In the genomic region with DNA sequence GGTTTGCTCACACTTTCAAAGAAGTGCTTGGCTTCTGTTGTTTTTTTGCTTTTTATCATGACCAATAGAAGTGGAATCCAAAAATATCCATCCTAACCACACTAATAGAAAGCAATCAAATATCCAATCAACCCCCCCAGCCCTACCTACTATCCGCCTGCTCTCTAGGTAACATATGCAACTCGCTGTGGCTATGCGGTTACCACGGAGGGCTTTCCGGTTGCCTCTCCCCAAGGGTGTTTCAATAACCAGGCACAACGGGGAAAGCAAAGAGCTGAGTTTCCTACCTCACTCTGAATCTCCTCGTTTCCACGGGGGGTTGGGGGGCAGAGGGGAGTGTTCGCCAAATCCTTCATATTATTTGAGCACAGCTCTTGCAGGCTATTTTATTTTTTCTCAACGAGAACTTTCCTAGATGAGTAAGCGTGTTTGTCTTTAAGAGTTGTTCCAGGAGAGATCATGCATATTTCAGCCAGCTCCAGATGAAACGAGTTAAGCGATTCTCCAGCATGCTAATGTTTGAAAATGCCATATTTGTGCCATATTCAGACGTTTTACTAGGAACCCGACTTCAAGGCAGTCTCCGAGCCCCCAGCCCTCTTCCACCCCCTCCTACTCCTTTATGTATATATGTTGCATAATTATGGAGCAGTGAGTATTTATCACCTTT, we compare ENCODE assay signal across 28 cellular contexts. TPM values are rescaled to one million over a fixed set of nuclear protein-coding genes. Genes with fewer than 3 reads are reported as not detected.
"Had no signal": no experiment of that assay in that cellular context is flagged by ENCODE, and none has a peak within 500 bp of the region (broad histone marks: within the 10 kb centered on the region; RNA-seq: fewer than 3 reads in every experiment).

No MANE protein-coding gene starts in this region.

- H3K36me3 ChIP-seq: breast epithelium, esophagus squamous epithelium, left ventricle myocardium inferior, neutrophil, right lobe of liver, stomach had no signal

- FAIRE-seq: small intestine had no signal

- H3K4me1 Mint-ChIP-seq: activated B cell treated with CpG ODN at 0.5 μM for 24 hours; activated CD4-positive, alpha-beta memory T cell treated with anti-CD3 and anti-CD28 coated beads, Interleukin-2, amount 10 ng/mL, durations not matched to agents 7 days and 5 days; memory B cell; naive B cell; T-cell had no signal

- H3K4me1 ChIP-seq: breast epithelium, esophagus squamous epithelium, foreskin keratinocyte, left ventricle myocardium inferior, parathyroid adenoma, right lobe of liver, stomach had no signal

- H3K27ac ChIP-seq: breast epithelium, esophagus squamous epithelium, foreskin keratinocyte, left ventricle myocardium inferior, neutrophil, parathyroid adenoma, right lobe of liver, stomach had no signal

- H3K27ac Mint-ChIP-seq: activated B cell treated with CpG ODN at 0.5 μM for 24 hours; activated CD4-positive, alpha-beta memory T cell treated with anti-CD3 and anti-CD28 coated beads, Interleukin-2, amount 10 ng/mL, durations not matched to agents 7 days and 5 days; activated naive CD4-positive, alpha-beta T cell treated with anti-CD3 and anti-CD28 coated beads for 36 hours; activated T-cell treated with anti-CD3 and anti-CD28 coated beads, Interleukin-2, amount 50 U/mL, for 24 hours; memory B cell; naive B cell; T-cell; type B pancreatic cell had no signal

- H3K27me3 ChIP-seq: right lobe of liver had no signal

- H3K4me3 Mint-ChIP-seq: activated B cell treated with CpG ODN at 0.5 μM for 24 hours; activated CD4-positive, alpha-beta memory T cell treated with anti-CD3 and anti-CD28 coated beads, Interleukin-2, amount 10 ng/mL, durations not matched to agents 7 days and 5 days; activated naive CD4-positive, alpha-beta T cell treated with anti-CD3 and anti-CD28 coated beads for 36 hours; activated T-cell treated with anti-CD3 and anti-CD28 coated beads, Interleukin-2, amount 50 U/mL, for 24 hours; memory B cell; T-cell; type B pancreatic cell had no signal

- H3K9ac ChIP-seq: parathyroid adenoma had no signal

- H3K9me3 Mint-ChIP-seq: activated CD4-positive, alpha-beta memory T cell treated with anti-CD3 and anti-CD28 coated beads, Interleukin-2, amount 10 ng/mL, durations not matched to agents 7 days and 5 days; type B pancreatic cell had no signal

- H3K4me3 ChIP-seq: breast epithelium, esophagus squamous epithelium, left ventricle myocardium inferior, mucosa of descending colon, right lobe of liver, stomach had no signal

- H2AFZ ChIP-seq: parathyroid adenoma had no signal

- DNase-seq: activated B cell treated with CpG ODN at 0.5 μM for 24 hours; activated CD4-positive, alpha-beta memory T cell treated with anti-CD3 and anti-CD28 coated beads, Interleukin-2, amount 10 ng/mL, durations not matched to agents 7 days and 5 days; activated CD4-positive, alpha-beta T cell treated with anti-CD3 and anti-CD28 coated beads for 4 hours; activated naive CD4-positive, alpha-beta T cell treated with anti-CD3 and anti-CD28 coated beads for 36 hours; activated T-cell treated with anti-CD3 and anti-CD28 coated beads, Interleukin-2, amount 50 U/mL, for 24 hours; anterior cingulate cortex; cerebellar nuclear complex; cortex of kidney; effector memory CD4-positive, alpha-beta T cell; esophagus squamous epithelium; foreskin keratinocyte; glutamatergic neuron; hypothalamus; kidney glomerular epithelial cell; left ventricle myocardium inferior; mucosa of descending colon; naive B cell; right lobe of liver; small intestine; stimulated activated CD4-positive, alpha-beta T cell treated with anti-CD3 and anti-CD28 coated beads, Interleukin-15, amount 100 ng/mL, for 24 hours; stimulated activated CD4-positive, alpha-beta T cell treated with anti-CD3 and anti-CD28 coated beads, Interleukin-2, amount 100 ng/mL, for 48 hours; stomach; T-cell had no signal

- H3K79me2 ChIP-seq: parathyroid adenoma had no signal

- H3K36me3 Mint-ChIP-seq: memory B cell, naive B cell, T-cell, type B pancreatic cell had no signal

- H3K9me3 ChIP-seq: breast epithelium, esophagus squamous epithelium, mucosa of descending colon, neutrophil, right lobe of liver had no signal

- ATAC-seq: foreskin keratinocyte, mucosa of descending colon, right lobe of liver, T-cell had no signal

RNA-seq across cellular contexts. Expression of gene PAX3, which starts 30.4 kb away (rescaled TPM):
- total RNA-seq: activated B cell treated with CpG ODN at 0.5 μM for 24 hours; activated CD4-positive, alpha-beta memory T cell treated with anti-CD3 and anti-CD28 coated beads, Interleukin-2, amount 10 ng/mL, durations not matched to agents 7 days and 5 days; activated naive CD4-positive, alpha-beta T cell treated with anti-CD3 and anti-CD28 coated beads for 36 hours; esophagus squamous epithelium; foreskin keratinocyte; mucosa of descending colon; right lobe of liver; stomach; T-cell had no signal
- polyA plus RNA-seq: foreskin keratinocyte, small intestine, stomach had no signal
